ENCODE assay signal across 33 cellular contexts in the genomic region with DNA sequence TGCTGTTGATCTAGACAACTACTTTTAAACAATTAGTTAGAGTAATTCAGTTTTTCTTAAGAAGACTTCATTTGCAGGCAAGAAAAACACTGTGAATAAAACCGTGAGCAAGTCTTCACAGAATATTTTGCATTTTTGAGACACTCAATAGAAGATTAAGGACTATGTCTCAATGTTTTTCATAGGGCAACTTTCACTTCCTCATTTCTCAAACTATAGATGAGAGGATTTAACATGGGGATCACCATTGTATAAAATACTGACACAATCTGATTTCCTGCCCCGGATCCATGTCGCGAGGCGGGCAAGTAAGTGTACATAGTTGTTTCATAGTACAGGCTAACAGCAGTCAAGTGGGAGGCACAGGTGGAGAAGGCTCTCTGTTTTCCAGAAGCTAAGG.
"Had no signal": no experiment of that assay in that cellular context is flagged by ENCODE, and none has a peak within 500 bp of the region (broad histone marks: within the 10 kb centered on the region; RNA-seq: fewer than 3 reads in every experiment).

No MANE protein-coding gene starts in this region.

- H3K27me3 Mint-ChIP-seq: activated CD8-positive, alpha-beta memory T cell treated with anti-CD3 and anti-CD28 coated beads, Interleukin-2, amount 10 ng/mL, durations not matched to agents 7 days and 5 days; activated naive CD4-positive, alpha-beta T cell treated with anti-CD3 and anti-CD28 coated beads, Interleukin-2, amount 50 U/mL, for 24 hours; activated naive CD8-positive, alpha-beta T cell treated with anti-CD3 and anti-CD28 coated beads, Interleukin-2, amount 50 U/mL, for 24 hours; central memory CD8-positive, alpha-beta T cell; naive B cell; progenitor cell of endocrine pancreas; stimulated activated naive CD8-positive, alpha-beta T cell treated with anti-CD3 and anti-CD28 coated beads, Interleukin-15, Interleukin-2, amounts not matched to agents 100 ng/mL and 50 ng/mL, for 24 hours had no signal

- DNase-seq: activated CD4-positive, alpha-beta T cell treated with anti-CD3 and anti-CD28 coated beads for 1 hour; activated CD4-positive, alpha-beta T cell treated with anti-CD3 and anti-CD28 coated beads, Interleukin-2, amount 50 U/mL, for 1 hour; activated CD8-positive, alpha-beta memory T cell treated with anti-CD3 and anti-CD28 coated beads, Interleukin-2, amount 10 ng/mL, durations not matched to agents 7 days and 5 days; activated CD8-positive, alpha-beta T cell treated with anti-CD3 and anti-CD28 coated beads, Interleukin-2, amount 10 ng/mL, durations not matched to agents 7 days and 5 days; activated naive CD8-positive, alpha-beta T cell treated with anti-CD3 and anti-CD28 coated beads, Interleukin-2, amount 50 U/mL, for 24 hours; activated T-cell treated with anti-CD3 and anti-CD28 coated beads, Interleukin-2, amount 50 U/mL, for 48 hours; amygdala; dermis blood vessel endothelial cell; effector CD4-positive, alpha-beta T cell; foreskin keratinocyte; heart left ventricle; hypothalamus; immature natural killer cell; kidney; left colon; mammary epithelial cell; naive B cell; ovary; retina; stimulated activated CD4-positive, alpha-beta T cell treated with anti-CD3 and anti-CD28 coated beads, Interleukin-12 subunit alpha, Interleukin-12 subunit beta, amount 100 ng/mL, for 4 hours; stimulated activated CD4-positive, alpha-beta T cell treated with anti-CD3 and anti-CD28 coated beads, Interleukin-4, amount 100 ng/mL, for 24 hours; upper lobe of left lung had no signal

- H3K4me1 ChIP-seq: esophagus muscularis mucosa, foreskin keratinocyte, heart left ventricle, upper lobe of left lung, vagina had no signal

- H3K27ac ChIP-seq: esophagus muscularis mucosa, foreskin keratinocyte, heart left ventricle, ovary, skin epidermis, upper lobe of left lung, vagina had no signal

- H3K36me3 ChIP-seq: esophagus muscularis mucosa, heart left ventricle, ovary, upper lobe of left lung, vagina had no signal

- H3K9me3 Mint-ChIP-seq: activated naive CD8-positive, alpha-beta T cell treated with anti-CD3 and anti-CD28 coated beads, Interleukin-2, amount 50 U/mL, for 24 hours; activated T-helper 2 cell treated with anti-CD3 and anti-CD28 coated beads, Interferon-gamma antibody, Interleukin-2, Interleukin-4, amounts not matched to agents 10 μg/mL and 5 μg/mL and 100 μg/mL, durations not matched to agents 14 hours and 24 hours and 36 hours; central memory CD8-positive, alpha-beta T cell; immature natural killer cell; stimulated activated effector memory CD8-positive, alpha-beta T cell treated with anti-CD3 and anti-CD28 coated beads, Interleukin-12 subunit alpha, Interleukin-12 subunit beta, amount 100 ng/mL, for 72 hours; stimulated activated naive CD8-positive, alpha-beta T cell treated with anti-CD3 and anti-CD28 coated beads, Interleukin-15, Interleukin-2, amounts not matched to agents 100 ng/mL and 50 ng/mL, for 24 hours; WTC11 had no signal

- H3K9me3 ChIP-seq: esophagus muscularis mucosa, heart left ventricle, ovary, upper lobe of left lung, vagina had no signal

- H3K4me3 ChIP-seq: esophagus muscularis mucosa, heart left ventricle, ovary, skin epidermis, upper lobe of left lung, vagina had no signal

- H3K4me1 Mint-ChIP-seq: activated CD8-positive, alpha-beta memory T cell treated with anti-CD3 and anti-CD28 coated beads, Interleukin-2, amount 10 ng/mL, durations not matched to agents 7 days and 5 days; activated naive CD4-positive, alpha-beta T cell treated with anti-CD3 and anti-CD28 coated beads, Interleukin-2, amount 50 U/mL, for 24 hours; activated naive CD8-positive, alpha-beta T cell treated with anti-CD3 and anti-CD28 coated beads, Interleukin-2, amount 50 U/mL, for 24 hours; central memory CD8-positive, alpha-beta T cell; immature natural killer cell; mesothelial cell of epicardium; naive B cell; stimulated activated effector memory CD8-positive, alpha-beta T cell treated with anti-CD3 and anti-CD28 coated beads, Interleukin-12 subunit alpha, Interleukin-12 subunit beta, amount 100 ng/mL, for 72 hours had no signal

- H3K36me3 Mint-ChIP-seq: activated CD8-positive, alpha-beta memory T cell treated with anti-CD3 and anti-CD28 coated beads, Interleukin-2, amount 10 ng/mL, durations not matched to agents 7 days and 5 days; activated naive CD4-positive, alpha-beta T cell treated with anti-CD3 and anti-CD28 coated beads, Interleukin-2, amount 50 U/mL, for 24 hours; immature natural killer cell; naive B cell; stimulated activated effector memory CD8-positive, alpha-beta T cell treated with anti-CD3 and anti-CD28 coated beads, Interleukin-12 subunit alpha, Interleukin-12 subunit beta, amount 100 ng/mL, for 72 hours had no signal

- H3K27ac Mint-ChIP-seq: activated CD8-positive, alpha-beta memory T cell treated with anti-CD3 and anti-CD28 coated beads, Interleukin-2, amount 10 ng/mL, durations not matched to agents 7 days and 5 days; activated CD8-positive, alpha-beta T cell treated with anti-CD3 and anti-CD28 coated beads, Interleukin-2, amount 10 ng/mL, durations not matched to agents 7 days and 5 days; activated naive CD4-positive, alpha-beta T cell treated with anti-CD3 and anti-CD28 coated beads, Interleukin-2, amount 50 U/mL, for 24 hours; activated naive CD8-positive, alpha-beta T cell treated with anti-CD3 and anti-CD28 coated beads, Interleukin-2, amount 50 U/mL, for 24 hours; activated T-helper 2 cell treated with anti-CD3 and anti-CD28 coated beads, Interferon-gamma antibody, Interleukin-2, Interleukin-4, amounts not matched to agents 10 μg/mL and 5 μg/mL and 100 μg/mL, durations not matched to agents 14 hours and 24 hours and 36 hours; immature natural killer cell; mesothelial cell of epicardium; naive B cell; progenitor cell of endocrine pancreas; stimulated activated effector memory CD8-positive, alpha-beta T cell treated with anti-CD3 and anti-CD28 coated beads, Interleukin-12 subunit alpha, Interleukin-12 subunit beta, amount 100 ng/mL, for 72 hours; stimulated activated naive CD8-positive, alpha-beta T cell treated with anti-CD3 and anti-CD28 coated beads, Interleukin-15, Interleukin-2, amounts not matched to agents 100 ng/mL and 50 ng/mL, for 24 hours; WTC11 had no signal

- H3K27me3 ChIP-seq: esophagus muscularis mucosa, foreskin keratinocyte, ovary, upper lobe of left lung, vagina had no signal

- H3K4me3 Mint-ChIP-seq: activated CD8-positive, alpha-beta memory T cell treated with anti-CD3 and anti-CD28 coated beads, Interleukin-2, amount 10 ng/mL, durations not matched to agents 7 days and 5 days; activated CD8-positive, alpha-beta T cell treated with anti-CD3 and anti-CD28 coated beads, Interleukin-2, amount 10 ng/mL, durations not matched to agents 7 days and 5 days; activated naive CD4-positive, alpha-beta T cell treated with anti-CD3 and anti-CD28 coated beads, Interleukin-2, amount 50 U/mL, for 24 hours; activated naive CD8-positive, alpha-beta T cell treated with anti-CD3 and anti-CD28 coated beads, Interleukin-2, amount 50 U/mL, for 24 hours; central memory CD8-positive, alpha-beta T cell; immature natural killer cell; mesothelial cell of epicardium; naive B cell; stimulated activated effector memory CD8-positive, alpha-beta T cell treated with anti-CD3 and anti-CD28 coated beads, Interleukin-12 subunit alpha, Interleukin-12 subunit beta, amount 100 ng/mL, for 72 hours; stimulated activated naive CD8-positive, alpha-beta T cell treated with anti-CD3 and anti-CD28 coated beads, Interleukin-15, Interleukin-2, amounts not matched to agents 100 ng/mL and 50 ng/mL, for 24 hours; WTC11 had no signal
